Comparison of ENCODE assay signal across 14 cellular contexts in genomic region chr11:119482561-119483001, GRCh38. TPM values are rescaled to one million over a fixed set of nuclear protein-coding genes. Genes with fewer than 3 reads are reported as not detected.
"Had no signal": no experiment of that assay in that cellular context is flagged by ENCODE, and none has a peak within 500 bp of the region (broad histone marks: within the 10 kb centered on the region; RNA-seq: fewer than 3 reads in every experiment).

No MANE protein-coding gene starts in this region.

- H3K4me3 ChIP-seq: ascending aorta, right atrium auricular region, skin epidermis, upper lobe of right lung had no signal

- H3K27ac ChIP-seq: ascending aorta, right atrium auricular region, skin epidermis, upper lobe of right lung had no signal

- DNase-seq: activated CD4-positive, alpha-beta T cell treated with anti-CD3 and anti-CD28 coated beads for 1 hour; activated CD4-positive, alpha-beta T cell treated with anti-CD3 and anti-CD28 coated beads, Interleukin-2, amount 50 U/mL, for 48 hours; activated naive CD4-positive, alpha-beta T cell treated with anti-CD3 and anti-CD28 coated beads for 36 hours; activated naive CD8-positive, alpha-beta T cell treated with anti-CD3 and anti-CD28 coated beads, Interleukin-2, amount 50 U/mL, for 24 hours; left colon; mammary epithelial cell; stimulated activated CD4-positive, alpha-beta T cell treated with anti-CD3 and anti-CD28 coated beads, Interleukin-4, amount 100 ng/mL, for 4 hours; stimulated activated CD8-positive, alpha-beta memory T cell treated with anti-CD3 and anti-CD28 coated beads, Interleukin-4, amount 100 ng/mL, for 48 hours; stimulated activated naive CD8-positive, alpha-beta T cell treated with anti-CD3 and anti-CD28 coated beads, Interleukin-15, Interleukin-2, amounts not matched to agents 100 U/mL and 50 U/mL, for 24 hours; upper lobe of right lung had no signal

- H3K9me3 Mint-ChIP-seq: activated naive CD4-positive, alpha-beta T cell treated with anti-CD3 and anti-CD28 coated beads for 36 hours; activated naive CD8-positive, alpha-beta T cell treated with anti-CD3 and anti-CD28 coated beads, Interleukin-2, amount 50 U/mL, for 24 hours; naive thymus-derived CD8-positive, alpha-beta T cell had no signal

- ATAC-seq: activated naive CD8-positive, alpha-beta T cell treated with anti-CD3 and anti-CD28 coated beads, Interleukin-2, amount 50 U/mL, for 24 hours; left colon; naive thymus-derived CD8-positive, alpha-beta T cell; stimulated activated naive CD8-positive, alpha-beta T cell treated with anti-CD3 and anti-CD28 coated beads, Interleukin-15, Interleukin-2, amounts not matched to agents 100 U/mL and 50 U/mL, for 24 hours; upper lobe of right lung had no signal

- H3K4me3 Mint-ChIP-seq: activated naive CD4-positive, alpha-beta T cell treated with anti-CD3 and anti-CD28 coated beads for 36 hours; activated naive CD8-positive, alpha-beta T cell treated with anti-CD3 and anti-CD28 coated beads, Interleukin-2, amount 50 U/mL, for 24 hours; naive thymus-derived CD8-positive, alpha-beta T cell had no signal

- H3K4me1 Mint-ChIP-seq: activated naive CD8-positive, alpha-beta T cell treated with anti-CD3 and anti-CD28 coated beads, Interleukin-2, amount 50 U/mL, for 24 hours; naive thymus-derived CD8-positive, alpha-beta T cell had no signal

- H3K36me3 Mint-ChIP-seq: naive thymus-derived CD8-positive, alpha-beta T cell had no signal

- H3K27ac Mint-ChIP-seq: activated naive CD4-positive, alpha-beta T cell treated with anti-CD3 and anti-CD28 coated beads for 36 hours; activated naive CD8-positive, alpha-beta T cell treated with anti-CD3 and anti-CD28 coated beads, Interleukin-2, amount 50 U/mL, for 24 hours had no signal

RNA-seq across cellular contexts. Expression of gene THY1, which starts 59.6 kb away (rescaled TPM):
- total RNA-seq: naive thymus-derived CD8-positive, alpha-beta T cell had no signal
